In the genomic region with DNA sequence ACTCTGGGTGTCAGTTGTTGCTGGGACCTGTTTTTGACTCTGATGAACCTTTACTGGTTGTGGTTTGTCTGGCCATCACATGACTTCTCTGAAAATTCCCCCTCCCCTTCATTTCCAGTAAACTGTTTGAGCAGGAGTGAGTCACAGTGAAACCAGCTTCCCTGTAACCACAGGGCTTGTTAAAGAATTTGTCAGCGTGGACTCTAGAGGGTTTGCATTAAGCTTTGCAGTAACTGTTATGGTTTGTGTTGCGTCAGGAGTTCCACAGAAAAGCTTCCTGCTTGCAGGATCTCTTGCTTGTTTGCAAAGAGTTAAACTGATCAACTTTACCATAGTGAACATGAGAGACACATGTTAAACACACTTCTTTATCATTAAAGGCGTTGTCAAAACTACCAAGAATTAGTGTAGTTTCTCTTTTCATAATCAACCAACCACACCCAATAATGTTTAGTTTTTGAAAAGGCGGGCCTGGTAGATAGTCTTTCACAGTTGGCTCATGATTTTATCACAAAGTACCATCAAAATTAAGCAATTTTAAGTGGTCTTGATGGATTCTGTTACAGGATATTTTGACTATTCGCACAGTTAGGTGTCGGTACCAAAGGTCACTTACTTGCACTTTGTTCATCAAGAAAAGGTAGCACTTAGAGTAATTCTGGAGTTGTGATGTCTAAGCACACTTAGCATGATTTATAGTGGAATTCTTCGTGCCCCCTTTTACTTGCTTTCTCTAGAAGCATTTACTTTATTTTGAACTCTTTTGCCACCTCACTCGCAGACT, we compare ENCODE assay signal across 1 cellular context.
A peak's percentile ranks its signal among the peaks of the same experiment; 100 is the strongest.
TF ChIP-seq lines count a peak whose summit lies in the region.

No MANE protein-coding gene starts in this region.

TF ChIP-seq in K562, 482 proteins besides CTCF, POLR2A, EP300 and RAD21 (continued from another document and continues in another):
- TF ChIP-seq, protein P1, sequence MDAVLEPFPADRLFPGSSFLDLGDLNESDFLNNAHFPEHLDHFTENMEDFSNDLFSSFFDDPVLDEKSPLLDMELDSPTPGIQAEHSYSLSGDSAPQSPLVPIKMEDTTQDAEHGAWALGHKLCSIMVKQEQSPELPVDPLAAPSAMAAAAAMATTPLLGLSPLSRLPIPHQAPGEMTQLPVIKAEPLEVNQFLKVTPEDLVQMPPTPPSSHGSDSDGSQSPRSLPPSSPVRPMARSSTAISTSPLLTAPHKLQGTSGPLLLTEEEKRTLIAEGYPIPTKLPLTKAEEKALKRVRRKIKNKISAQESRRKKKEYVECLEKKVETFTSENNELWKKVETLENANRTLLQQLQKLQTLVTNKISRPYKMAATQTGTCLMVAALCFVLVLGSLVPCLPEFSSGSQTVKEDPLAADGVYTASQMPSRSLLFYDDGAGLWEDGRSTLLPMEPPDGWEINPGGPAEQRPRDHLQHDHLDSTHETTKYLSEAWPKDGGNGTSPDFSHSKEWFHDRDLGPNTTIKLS (IDR thresholded peaks at IDR 0.05; ENCODE audit: borderline replicate concordance, low read depth), result peak; percentile 83
- TF ChIP-seq ZNF134 (CRISPR knock-in tag; conservative IDR thresholded peaks at IDR 0.05) (no peak), TBL1XR1 (IDR thresholded peaks at IDR 0.05; ENCODE audit: low read length in 2 of 2) (peak; percentile 75 to 91; a peak in 3 of 4 replicates), NFE2L1 (tag; IDR thresholded peaks at IDR 0.05; ENCODE audit: borderline replicate concordance, low read depth) (no peak), TCF7 (IDR thresholded peaks at IDR 0.05; ENCODE audit: borderline replicate concordance) (no peak), TAL1 (IDR thresholded peaks at IDR 0.05) (peak; percentile 57), SOX6 (IDR thresholded peaks at IDR 0.05) (peak; percentile 82), ZNF76 (CRISPR knock-in tag; IDR thresholded peaks at IDR 0.05; ENCODE audit: borderline replicate concordance) (no peak), CBX8 (IDR thresholded peaks at IDR 0.05; ENCODE audit: borderline replicate concordance, extremely low read depth, low read depth, low read length, poor library complexity, severe bottlenecking) (no peak), CAMTA2 (CRISPR knock-in tag; conservative IDR thresholded peaks at IDR 0.05) (no peak), ZNF57 (CRISPR knock-in tag; IDR thresholded peaks at IDR 0.05) (no peak), ZNF699 (CRISPR knock-in tag; IDR thresholded peaks at IDR 0.05; ENCODE audit: insufficient replicate concordance) (no peak), GTF2F1 (IDR thresholded peaks at IDR 0.05; ENCODE audit: low read depth, low read length) (no peak; the same call in 1 of the 2 replicates), ZNF551 (CRISPR knock-in tag; IDR thresholded peaks at IDR 0.05) (no peak), SETDB1 (IDR thresholded peaks at IDR 0.05; ENCODE audit: low read length) (no peak), CEBPG (CRISPR knock-in tag; IDR thresholded peaks at IDR 0.05) (peak; percentile 92), CEBPG (tag; conservative IDR thresholded peaks at IDR 0.05 in 1 of 2, IDR thresholded peaks at IDR 0.05 in 1 of 2) (peak; percentile 88 to 96), ZNF217 (CRISPR knock-in tag; IDR thresholded peaks at IDR 0.05) (no peak), THRAP3 (IDR thresholded peaks at IDR 0.05; ENCODE audit: borderline replicate concordance) (no peak), NFXL1 (CRISPR knock-in tag; IDR thresholded peaks at IDR 0.05) (no peak), DNMT1 (IDR thresholded peaks at IDR 0.05) (no peak), RAD51 (IDR thresholded peaks at IDR 0.05; ENCODE audit: borderline replicate concordance, low read depth) (peak; percentile 93), TSC22D4 (tag; IDR thresholded peaks at IDR 0.05) (no peak), SMARCA5 (IDR thresholded peaks at IDR 0.05) (0 out of 2 replicates have a peak, but pooled peaks have one; percentile 4), ZFP36 (IDR thresholded peaks at IDR 0.05; ENCODE audit: low read depth, low read length, partially characterized antibody) (no peak), EHMT2 (IDR thresholded peaks at IDR 0.05) (no peak), GMEB1 (CRISPR knock-in tag; IDR thresholded peaks at IDR 0.05) (no peak), BDP1 (IDR thresholded peaks at IDR 0.05; ENCODE audit: insufficient read depth, insufficient read length) (no peak), FOXM1 (IDR thresholded peaks at IDR 0.05; ENCODE audit: low read depth) (peak; percentile 86), FOXM1 (CRISPR knock-in tag; IDR thresholded peaks at IDR 0.05; ENCODE audit: low read depth) (no peak), BRCA1 (IDR thresholded peaks at IDR 0.05) (no peak), BRCA1 (CRISPR knock-in tag; IDR thresholded peaks at IDR 0.05) (no peak), HMG20A (CRISPR knock-in tag; conservative IDR thresholded peaks at IDR 0.05) (no peak), FOXK1 (CRISPR knock-in tag; IDR thresholded peaks at IDR 0.05; ENCODE audit: borderline replicate concordance) (no peak), HCFC1 (IDR thresholded peaks at IDR 0.05; ENCODE audit: low read depth, low read length) (no peak), PTBP1 (IDR thresholded peaks at IDR 0.05; ENCODE audit: low read depth, low read length) (no peak), FOXP1 (CRISPR knock-in tag; IDR thresholded peaks at IDR 0.05) (peak; percentile 78; the same call in 1 of the 2 replicates), ADNP (tag; IDR thresholded peaks at IDR 0.05) (no peak), ZNF586 (CRISPR knock-in tag; conservative IDR thresholded peaks at IDR 0.05) (no peak), ZNF740 (CRISPR knock-in tag; IDR thresholded peaks at IDR 0.05) (no peak), ZNF740 (tag; IDR thresholded peaks at IDR 0.05) (no peak), RBM34 (IDR thresholded peaks at IDR 0.05; ENCODE audit: borderline replicate concordance, insufficient read depth, low read length) (no peak), ZNF133 (CRISPR knock-in tag; IDR thresholded peaks at IDR 0.05) (no peak), SUPT5H (IDR thresholded peaks at IDR 0.05) (peak; percentile 46; the same call in 1 of the 2 replicates), PRMT5 (CRISPR knock-in tag; IDR thresholded peaks at IDR 0.05) (no peak), ZNF436 (CRISPR knock-in tag; IDR thresholded peaks at IDR 0.05) (no peak), ZNF224 (CRISPR knock-in tag; IDR thresholded peaks at IDR 0.05) (no peak), SNRNP70 (optimal IDR thresholded peaks at IDR 0.05; ENCODE audit: low read depth, low read length) (no peak), RNF2 (IDR thresholded peaks at IDR 0.05) (peak; percentile 92), ZBTB43 (CRISPR knock-in tag; IDR thresholded peaks at IDR 0.05) (no peak), GATAD2A (IDR thresholded peaks at IDR 0.05) (0 out of 2 replicates have a peak, but pooled peaks have one; percentile 61), EZH2 (IDR thresholded peaks at IDR 0.05; ENCODE audit: borderline replicate concordance, low read depth, low read length) (no peak)
- TF ChIP-seq, protein P2, sequence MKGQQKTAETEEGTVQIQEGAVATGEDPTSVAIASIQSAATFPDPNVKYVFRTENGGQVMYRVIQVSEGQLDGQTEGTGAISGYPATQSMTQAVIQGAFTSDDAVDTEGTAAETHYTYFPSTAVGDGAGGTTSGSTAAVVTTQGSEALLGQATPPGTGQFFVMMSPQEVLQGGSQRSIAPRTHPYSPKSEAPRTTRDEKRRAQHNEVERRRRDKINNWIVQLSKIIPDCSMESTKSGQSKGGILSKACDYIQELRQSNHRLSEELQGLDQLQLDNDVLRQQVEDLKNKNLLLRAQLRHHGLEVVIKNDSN (CRISPR knock-in tag; IDR thresholded peaks at IDR 0.05), result peak; percentile 93
- TF ChIP-seq, protein P3, sequence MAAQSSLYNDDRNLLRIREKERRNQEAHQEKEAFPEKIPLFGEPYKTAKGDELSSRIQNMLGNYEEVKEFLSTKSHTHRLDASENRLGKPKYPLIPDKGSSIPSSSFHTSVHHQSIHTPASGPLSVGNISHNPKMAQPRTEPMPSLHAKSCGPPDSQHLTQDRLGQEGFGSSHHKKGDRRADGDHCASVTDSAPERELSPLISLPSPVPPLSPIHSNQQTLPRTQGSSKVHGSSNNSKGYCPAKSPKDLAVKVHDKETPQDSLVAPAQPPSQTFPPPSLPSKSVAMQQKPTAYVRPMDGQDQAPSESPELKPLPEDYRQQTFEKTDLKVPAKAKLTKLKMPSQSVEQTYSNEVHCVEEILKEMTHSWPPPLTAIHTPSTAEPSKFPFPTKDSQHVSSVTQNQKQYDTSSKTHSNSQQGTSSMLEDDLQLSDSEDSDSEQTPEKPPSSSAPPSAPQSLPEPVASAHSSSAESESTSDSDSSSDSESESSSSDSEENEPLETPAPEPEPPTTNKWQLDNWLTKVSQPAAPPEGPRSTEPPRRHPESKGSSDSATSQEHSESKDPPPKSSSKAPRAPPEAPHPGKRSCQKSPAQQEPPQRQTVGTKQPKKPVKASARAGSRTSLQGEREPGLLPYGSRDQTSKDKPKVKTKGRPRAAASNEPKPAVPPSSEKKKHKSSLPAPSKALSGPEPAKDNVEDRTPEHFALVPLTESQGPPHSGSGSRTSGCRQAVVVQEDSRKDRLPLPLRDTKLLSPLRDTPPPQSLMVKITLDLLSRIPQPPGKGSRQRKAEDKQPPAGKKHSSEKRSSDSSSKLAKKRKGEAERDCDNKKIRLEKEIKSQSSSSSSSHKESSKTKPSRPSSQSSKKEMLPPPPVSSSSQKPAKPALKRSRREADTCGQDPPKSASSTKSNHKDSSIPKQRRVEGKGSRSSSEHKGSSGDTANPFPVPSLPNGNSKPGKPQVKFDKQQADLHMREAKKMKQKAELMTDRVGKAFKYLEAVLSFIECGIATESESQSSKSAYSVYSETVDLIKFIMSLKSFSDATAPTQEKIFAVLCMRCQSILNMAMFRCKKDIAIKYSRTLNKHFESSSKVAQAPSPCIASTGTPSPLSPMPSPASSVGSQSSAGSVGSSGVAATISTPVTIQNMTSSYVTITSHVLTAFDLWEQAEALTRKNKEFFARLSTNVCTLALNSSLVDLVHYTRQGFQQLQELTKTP (IDR thresholded peaks at IDR 0.05; ENCODE audit: low read depth in 1 of 2, partially characterized antibody in 2 of 2), result peak; percentile 75 to 93
- TF ChIP-seq, protein P4, sequence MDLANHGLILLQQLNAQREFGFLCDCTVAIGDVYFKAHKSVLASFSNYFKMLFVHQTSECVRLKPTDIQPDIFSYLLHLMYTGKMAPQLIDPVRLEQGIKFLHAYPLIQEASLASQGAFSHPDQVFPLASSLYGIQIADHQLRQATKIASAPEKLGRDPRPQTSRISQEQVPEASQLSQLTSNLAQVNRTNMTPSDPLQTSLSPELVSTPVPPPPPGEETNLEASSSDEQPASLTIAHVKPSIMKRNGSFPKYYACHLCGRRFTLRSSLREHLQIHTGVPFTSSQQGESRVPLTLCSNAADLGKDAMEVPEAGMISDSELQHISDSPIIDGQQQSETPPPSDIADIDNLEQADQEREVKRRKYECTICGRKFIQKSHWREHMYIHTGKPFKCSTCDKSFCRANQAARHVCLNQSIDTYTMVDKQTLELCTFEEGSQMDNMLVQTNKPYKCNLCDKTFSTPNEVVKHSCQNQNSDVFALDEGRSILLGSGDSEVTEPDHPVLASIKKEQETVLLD (IDR thresholded peaks at IDR 0.05), result 0 out of 2 replicates have a peak, but pooled peaks have one; percentile 24
- TF ChIP-seq, protein P5, sequence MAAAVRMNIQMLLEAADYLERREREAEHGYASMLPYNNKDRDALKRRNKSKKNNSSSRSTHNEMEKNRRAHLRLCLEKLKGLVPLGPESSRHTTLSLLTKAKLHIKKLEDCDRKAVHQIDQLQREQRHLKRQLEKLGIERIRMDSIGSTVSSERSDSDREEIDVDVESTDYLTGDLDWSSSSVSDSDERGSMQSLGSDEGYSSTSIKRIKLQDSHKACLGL (CRISPR knock-in tag; IDR thresholded peaks at IDR 0.05; ENCODE audit: borderline replicate concordance, poor library complexity, severe bottlenecking), result no peak
